Comparison of ENCODE assay signal across 27 cellular contexts in the genomic region with DNA sequence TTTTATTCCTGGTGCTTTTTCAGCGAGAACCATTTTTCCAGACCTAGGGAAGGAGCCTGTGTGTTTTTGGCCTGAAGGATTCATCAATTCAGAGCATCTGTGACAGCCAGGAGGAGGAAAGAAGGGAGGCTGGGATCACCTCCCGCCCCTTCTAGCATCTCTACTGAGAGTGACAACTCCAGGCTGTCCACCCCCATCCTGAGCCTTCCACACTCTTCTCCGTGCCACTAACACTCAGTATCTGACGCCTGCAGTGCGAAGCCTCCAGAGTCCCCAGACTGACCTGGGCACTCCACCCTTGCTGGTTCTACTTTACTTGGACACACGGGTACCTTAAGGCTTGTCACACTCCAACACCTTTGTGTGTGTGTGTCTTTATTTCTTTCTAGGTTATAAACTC. TPM values are rescaled to one million over a fixed set of nuclear protein-coding genes. Genes with fewer than 3 reads are reported as not detected.
"Had no signal": no experiment of that assay in that cellular context is flagged by ENCODE, and none has a peak within 500 bp of the region (broad histone marks: within the 10 kb centered on the region; RNA-seq: fewer than 3 reads in every experiment).

No MANE protein-coding gene starts in this region.

- H3K9me3 ChIP-seq: SJCRH30 had no signal

- H3K4me3 Mint-ChIP-seq: activated CD8-positive, alpha-beta memory T cell treated with anti-CD3 and anti-CD28 coated beads, Interleukin-2, amount 10 ng/mL, durations not matched to agents 7 days and 5 days; activated CD8-positive, alpha-beta T cell treated with anti-CD3 and anti-CD28 coated beads, Interleukin-2, amount 10 ng/mL, durations not matched to agents 7 days and 5 days; activated naive CD4-positive, alpha-beta T cell treated with anti-CD3 and anti-CD28 coated beads for 36 hours; activated naive CD8-positive, alpha-beta T cell; activated T-cell treated with anti-CD3 and anti-CD28 coated beads, Interleukin-2, amount 50 U/mL, for 4 hours; activated T-helper 17 cell treated with anti-CD3 and anti-CD28 coated beads, Interleukin-2, amount 50 U/mL, for 72 hours; T-helper 17 cell; WTC11 had no signal

- H3K4me1 ChIP-seq: SJCRH30 had no signal

- H3K36me3 Mint-ChIP-seq: activated CD8-positive, alpha-beta memory T cell treated with anti-CD3 and anti-CD28 coated beads, Interleukin-2, amount 10 ng/mL, durations not matched to agents 7 days and 5 days; activated naive CD8-positive, alpha-beta T cell; WTC11 had no signal

- H3K9me3 Mint-ChIP-seq: activated naive CD4-positive, alpha-beta T cell treated with anti-CD3 and anti-CD28 coated beads for 36 hours; activated T-cell treated with anti-CD3 and anti-CD28 coated beads, Interleukin-2, amount 50 U/mL, for 4 hours; activated T-helper 17 cell treated with anti-CD3 and anti-CD28 coated beads, Interleukin-2, amount 50 U/mL, for 72 hours; WTC11 had no signal

- DNase-seq: activated CD4-positive, alpha-beta T cell treated with anti-CD3 and anti-CD28 coated beads for 48 hours; activated CD4-positive, alpha-beta T cell treated with anti-CD3 and anti-CD28 coated beads, Interleukin-2, amount 50 U/mL, for 4 hours; activated CD4-positive, CD25-positive, alpha-beta regulatory T cell treated with anti-CD3 and anti-CD28 coated beads, Interleukin-2, amount 50 U/mL, for 72 hours; activated CD8-positive, alpha-beta memory T cell treated with anti-CD3 and anti-CD28 coated beads, Interleukin-2, amount 10 ng/mL, durations not matched to agents 7 days and 5 days; activated gamma-delta T cell; activated naive CD4-positive, alpha-beta T cell treated with anti-CD3 and anti-CD28 coated beads for 36 hours; activated T-cell treated with anti-CD3 and anti-CD28 coated beads, Interleukin-2, amount 50 U/mL, for 4 hours; amygdala; brain microvascular endothelial cell; NCI-H1092; NCI-H1930; NCI-H2107; NCI-H2171 treated with DMSO at 0.1 percent for 48 hours; NCI-H226; NCI-H510A; NCI-H526 treated with DMSO at 0.1 percent for 48 hours; NCI-H82; SJCRH30; T-helper 17 cell; T-helper 9 cell had no signal

- H3K27ac ChIP-seq: brain microvascular endothelial cell, cardiac muscle cell, KMS-11, SJCRH30 had no signal

- ATAC-seq: activated CD8-positive, alpha-beta memory T cell treated with anti-CD3 and anti-CD28 coated beads, Interleukin-2, amount 10 ng/mL, durations not matched to agents 7 days and 5 days; activated CD8-positive, alpha-beta T cell treated with anti-CD3 and anti-CD28 coated beads, Interleukin-2, amount 10 ng/mL, durations not matched to agents 7 days and 5 days; activated T-cell treated with anti-CD3 and anti-CD28 coated beads, Interleukin-2, amount 50 U/mL, for 4 hours; activated T-helper 17 cell treated with anti-CD3 and anti-CD28 coated beads, Interleukin-2, amount 50 U/mL, for 72 hours; T-helper 17 cell; WTC11 had no signal

- H3K4me1 Mint-ChIP-seq: activated CD8-positive, alpha-beta memory T cell treated with anti-CD3 and anti-CD28 coated beads, Interleukin-2, amount 10 ng/mL, durations not matched to agents 7 days and 5 days; activated T-helper 17 cell treated with anti-CD3 and anti-CD28 coated beads, Interleukin-2, amount 50 U/mL, for 72 hours had no signal

- H3K27me3 ChIP-seq: brain microvascular endothelial cell, cardiac muscle cell had no signal

- H3K4me3 ChIP-seq: cardiac muscle cell, SJCRH30 had no signal

- H3K36me3 ChIP-seq: cardiac muscle cell, SJCRH30 had no signal

- H3K27ac Mint-ChIP-seq: activated CD8-positive, alpha-beta memory T cell treated with anti-CD3 and anti-CD28 coated beads, Interleukin-2, amount 10 ng/mL, durations not matched to agents 7 days and 5 days; activated CD8-positive, alpha-beta T cell treated with anti-CD3 and anti-CD28 coated beads, Interleukin-2, amount 10 ng/mL, durations not matched to agents 7 days and 5 days; activated naive CD4-positive, alpha-beta T cell treated with anti-CD3 and anti-CD28 coated beads for 36 hours; activated naive CD8-positive, alpha-beta T cell; activated T-helper 17 cell treated with anti-CD3 and anti-CD28 coated beads, Interleukin-2, amount 50 U/mL, for 72 hours; T-helper 17 cell; WTC11 had no signal

- FAIRE-seq: astrocyte had no signal

RNA-seq across cellular contexts. Expression of gene S1PR3, which starts 15.8 kb away (rescaled TPM):
- total RNA-seq: activated CD8-positive, alpha-beta T cell treated with anti-CD3 and anti-CD28 coated beads, Interleukin-2, amount 10 ng/mL, durations not matched to agents 7 days and 5 days; activated T-helper 17 cell treated with anti-CD3 and anti-CD28 coated beads, Interleukin-2, amount 50 U/mL, for 72 hours; SJCRH30 had no signal
